Comparison of ENCODE assay signal across 6 cellular contexts in the genomic region with DNA sequence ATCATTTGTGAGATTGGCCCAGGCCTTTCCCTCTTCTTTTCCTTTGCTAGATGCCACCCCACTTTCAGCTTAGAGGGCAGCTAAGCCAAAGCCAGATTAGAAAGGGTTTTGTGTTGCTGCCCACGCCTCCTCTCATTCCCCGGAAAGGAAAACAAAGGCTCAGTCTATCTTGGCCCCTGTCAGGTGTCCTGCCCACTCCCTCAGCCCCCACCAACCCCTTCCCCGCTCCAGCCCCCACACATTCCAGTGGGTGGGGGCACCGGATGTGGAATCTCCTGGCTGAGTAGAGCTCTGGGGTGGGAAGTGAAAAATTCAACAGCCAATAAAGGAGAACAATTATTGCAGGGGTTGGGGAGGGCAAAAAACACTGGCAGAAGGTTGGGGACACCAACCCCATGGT. TPM values are rescaled to one million over a fixed set of nuclear protein-coding genes. Genes with fewer than 3 reads are reported as not detected.
DNase-seq lines count a peak whose midpoint lies in the region; ATAC-seq and TF ChIP-seq lines count a peak whose summit lies in the region.

No MANE protein-coding gene starts in this region.

- no peaks in the 10 kb centered on the region for H3K9me3 Mint-ChIP-seq in WTC11

- peak overlapping the region in 4 of 10 experiments; percentile 79 to 86 (median 84); a peak in 6 of 20 replicates for H3K4me3 ChIP-seq in BLaER1 treated with 17β-estradiol and CSF1 and Interleukin-3, amounts not matched to agents 10 nM and 100 nM

- no peaks in the 10 kb centered on the region for H3K36me3 Mint-ChIP-seq in WTC11

- POLR2A ChIA-PET in WTC11 (lab: Charles Lee): interaction anchor here (1.5 to 3.4 kb wide), 2 partner anchors 11 to 12 kb away, joined by 6 to 21 read pairs; partner anchors contain the start of genes CD63 and ITGA7

- H3K27me3 ChIP-seq in BLaER1 treated with 17β-estradiol and CSF1 and Interleukin-3, amounts not matched to agents 10 nM and 100 nM: no peaks in the 10 kb centered on the region
- no peaks in the 10 kb centered on the region for H3K27me3 ChIP-seq in layer of hippocampus (ENCODE audit: control insufficient read depth, insufficient read depth, low read length)

- H4K20me1 ChIP-seq in BLaER1 treated with 17β-estradiol and CSF1 and Interleukin-3, amounts not matched to agents 10 nM and 100 nM: peaks cover 0 to 55% (median 0%) of the 10 kb centered on the region in 11 experiments; a peak in 6 of 22 replicates

- peak overlapping the region in 8 of 11 experiments; percentile 27 to 91 (median 88); a peak in 7 of 22 replicates for H3K9ac ChIP-seq in BLaER1 treated with 17β-estradiol and CSF1 and Interleukin-3, amounts not matched to agents 10 nM and 100 nM

- DNase-seq in WTC11 (ENCODE audit: low spot score) (peak; percentile 47), T-helper 9 cell (no peak), amniotic stem cell (lab: John Stamatoyannopoulos, UW) (no peak)

- peaks cover 0 to 27% (median 17%) of the 10 kb centered on the region in 11 experiments; a peak in 16 of 22 replicates for H3K36me3 ChIP-seq in BLaER1 treated with 17β-estradiol and CSF1 and Interleukin-3, amounts not matched to agents 10 nM and 100 nM

- ATAC-seq in WTC11 (peak; percentile 11), GM21360 (IDR thresholded peaks at IDR 0.05; ENCODE audit: unreplicated experiment) (no peak)

- H3K4me1 ChIP-seq in BLaER1 treated with 17β-estradiol and CSF1 and Interleukin-3, amounts not matched to agents 10 nM and 100 nM: peaks cover 46 to 76% (median 75%) of the 10 kb centered on the region in 10 experiments

- no peaks in the 10 kb centered on the region for H3K9me3 ChIP-seq in BLaER1 treated with 17β-estradiol and CSF1 and Interleukin-3, amounts not matched to agents 10 nM and 100 nM (replicated peaks in 1 of 11)

- CTCF ChIA-PET in WTC11 (lab: Charles Lee): interaction anchor here (1.2 to 10.8 kb wide), 7 partner anchors 11 to 112 kb away, joined by 3 to 141 read pairs (median 16); partner anchors contain the start of genes CD63 and ITGA7

- H3K27ac ChIP-seq in BLaER1 treated with 17β-estradiol and CSF1 and Interleukin-3, amounts not matched to agents 10 nM and 100 nM: peak overlapping the region in 8 of 11 experiments; percentile 3 to 94 (median 90); a peak in 12 of 22 replicates
- H3K27ac ChIP-seq in layer of hippocampus (ENCODE audit: low read depth, low read length): peak overlapping the region; percentile 74

- peak overlapping the region; percentile 85 for H3K4me3 Mint-ChIP-seq in WTC11

- H3K27ac Mint-ChIP-seq in WTC11: peak overlapping the region; percentile 95

- no peak for TF ChIP-seq CTCF in WTC11 (IDR thresholded peaks at IDR 0.05)

- H3K4me2 ChIP-seq in BLaER1 treated with 17β-estradiol and CSF1 and Interleukin-3, amounts not matched to agents 10 nM and 100 nM: peak overlapping the region; percentile 81 to 98 (median 94)

- peaks cover 37% of the 10 kb centered on the region for H3K4me1 Mint-ChIP-seq in WTC11

- H3K27me3 Mint-ChIP-seq in WTC11 (ENCODE audit: low read depth): peaks cover 10% of the 10 kb centered on the region

TF ChIP-seq in WTC11, 78 proteins besides CTCF, POLR2A, EP300 and RAD21:
- TF ChIP-seq GABPB1 (CRISPR knock-in tag; IDR thresholded peaks at IDR 0.05) (no peak), ZNF121 (CRISPR knock-in tag; IDR thresholded peaks at IDR 0.05) (no peak), TEAD1 (CRISPR knock-in tag; IDR thresholded peaks at IDR 0.05) (no peak), MLX (CRISPR knock-in tag; IDR thresholded peaks at IDR 0.05) (no peak)
- TF ChIP-seq, protein P1, sequence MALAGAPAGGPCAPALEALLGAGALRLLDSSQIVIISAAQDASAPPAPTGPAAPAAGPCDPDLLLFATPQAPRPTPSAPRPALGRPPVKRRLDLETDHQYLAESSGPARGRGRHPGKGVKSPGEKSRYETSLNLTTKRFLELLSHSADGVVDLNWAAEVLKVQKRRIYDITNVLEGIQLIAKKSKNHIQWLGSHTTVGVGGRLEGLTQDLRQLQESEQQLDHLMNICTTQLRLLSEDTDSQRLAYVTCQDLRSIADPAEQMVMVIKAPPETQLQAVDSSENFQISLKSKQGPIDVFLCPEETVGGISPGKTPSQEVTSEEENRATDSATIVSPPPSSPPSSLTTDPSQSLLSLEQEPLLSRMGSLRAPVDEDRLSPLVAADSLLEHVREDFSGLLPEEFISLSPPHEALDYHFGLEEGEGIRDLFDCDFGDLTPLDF (CRISPR knock-in tag; IDR thresholded peaks at IDR 0.05): no peak
- TF ChIP-seq, protein P2, sequence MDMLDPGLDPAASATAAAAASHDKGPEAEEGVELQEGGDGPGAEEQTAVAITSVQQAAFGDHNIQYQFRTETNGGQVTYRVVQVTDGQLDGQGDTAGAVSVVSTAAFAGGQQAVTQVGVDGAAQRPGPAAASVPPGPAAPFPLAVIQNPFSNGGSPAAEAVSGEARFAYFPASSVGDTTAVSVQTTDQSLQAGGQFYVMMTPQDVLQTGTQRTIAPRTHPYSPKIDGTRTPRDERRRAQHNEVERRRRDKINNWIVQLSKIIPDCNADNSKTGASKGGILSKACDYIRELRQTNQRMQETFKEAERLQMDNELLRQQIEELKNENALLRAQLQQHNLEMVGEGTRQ (CRISPR knock-in tag; IDR thresholded peaks at IDR 0.05): no peak
- TF ChIP-seq, protein P3, sequence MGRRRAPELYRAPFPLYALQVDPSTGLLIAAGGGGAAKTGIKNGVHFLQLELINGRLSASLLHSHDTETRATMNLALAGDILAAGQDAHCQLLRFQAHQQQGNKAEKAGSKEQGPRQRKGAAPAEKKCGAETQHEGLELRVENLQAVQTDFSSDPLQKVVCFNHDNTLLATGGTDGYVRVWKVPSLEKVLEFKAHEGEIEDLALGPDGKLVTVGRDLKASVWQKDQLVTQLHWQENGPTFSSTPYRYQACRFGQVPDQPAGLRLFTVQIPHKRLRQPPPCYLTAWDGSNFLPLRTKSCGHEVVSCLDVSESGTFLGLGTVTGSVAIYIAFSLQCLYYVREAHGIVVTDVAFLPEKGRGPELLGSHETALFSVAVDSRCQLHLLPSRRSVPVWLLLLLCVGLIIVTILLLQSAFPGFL (CRISPR knock-in tag; IDR thresholded peaks at IDR 0.05; ENCODE audit: borderline replicate concordance): no peak
- TF ChIP-seq, protein P4, sequence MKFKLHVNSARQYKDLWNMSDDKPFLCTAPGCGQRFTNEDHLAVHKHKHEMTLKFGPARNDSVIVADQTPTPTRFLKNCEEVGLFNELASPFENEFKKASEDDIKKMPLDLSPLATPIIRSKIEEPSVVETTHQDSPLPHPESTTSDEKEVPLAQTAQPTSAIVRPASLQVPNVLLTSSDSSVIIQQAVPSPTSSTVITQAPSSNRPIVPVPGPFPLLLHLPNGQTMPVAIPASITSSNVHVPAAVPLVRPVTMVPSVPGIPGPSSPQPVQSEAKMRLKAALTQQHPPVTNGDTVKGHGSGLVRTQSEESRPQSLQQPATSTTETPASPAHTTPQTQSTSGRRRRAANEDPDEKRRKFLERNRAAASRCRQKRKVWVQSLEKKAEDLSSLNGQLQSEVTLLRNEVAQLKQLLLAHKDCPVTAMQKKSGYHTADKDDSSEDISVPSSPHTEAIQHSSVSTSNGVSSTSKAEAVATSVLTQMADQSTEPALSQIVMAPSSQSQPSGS (CRISPR knock-in tag; IDR thresholded peaks at IDR 0.05; ENCODE audit: borderline replicate concordance, low read depth): no peak

RNA-seq across cellular contexts. Expression of gene RDH5, which starts 2.2 kb away (rescaled TPM):
- 3.0 to 5.8 TPM (median 3.5 TPM) in 3 replicates for total RNA-seq in WTC11 (2021)

RNA-seq across cellular contexts. Expression of gene BLOC1S1, which starts 2.2 kb away (rescaled TPM):
- total RNA-seq in WTC11 (2021): 81.9 to 97.1 TPM (median 95.1 TPM) in 3 replicates

RNA-seq across cellular contexts. Expression of gene ITGA7, which starts 10.3 kb away (rescaled TPM):
- total RNA-seq in WTC11 (2021): 77.8 to 96.2 TPM (median 80.4 TPM) in 3 replicates

RNA-seq across cellular contexts. Expression of gene CD63, which starts 10.8 kb away (rescaled TPM):
- 409 to 419 TPM (median 414 TPM) in 3 replicates for total RNA-seq in WTC11 (2021)

RNA-seq across cellular contexts. Expression of gene GDF11, which starts 24.9 kb away (rescaled TPM):
- 16.9 to 20.7 TPM (median 19.6 TPM) in 3 replicates for total RNA-seq in WTC11 (2021)
